Comparison of ENCODE assay signal across 18 cellular contexts in genomic region chr6:5511924-5512323, GRCh38.
A peak's percentile ranks its signal among the peaks of the same experiment; 100 is the strongest.
DNase-seq lines count a peak whose midpoint lies in the region; ATAC-seq and TF ChIP-seq lines count a peak whose summit lies in the region.
"Had no signal": no experiment of that assay in that cellular context is flagged by ENCODE, and none has a peak within 500 bp of the region (broad histone marks: within the 10 kb centered on the region; RNA-seq: fewer than 3 reads in every experiment).

No MANE protein-coding gene starts in this region.

- H3K4me1 Mint-ChIP-seq in HFFc6 (ENCODE audit: low read depth), result peaks cover 32% of the 10 kb centered on the region
- H3K4me1 Mint-ChIP-seq in activated T-helper 17 cell treated with anti-CD3 and anti-CD28 coated beads, Interleukin-2, amount 50 U/mL, for 72 hours, result peaks cover 31% of the 10 kb centered on the region

- H3K36me3 ChIP-seq in uterus, result no peaks in the 10 kb centered on the region
- H3K36me3 ChIP-seq: adrenal gland had no signal

- 0 out of 2 replicates have a peak, but pooled peaks cover 8% of the 10 kb centered on the region for H3K36me3 Mint-ChIP-seq in HFFc6 (ENCODE audit: low read depth)
- no peaks in the 10 kb centered on the region for H3K36me3 Mint-ChIP-seq in activated T-helper 17 cell treated with anti-CD3 and anti-CD28 coated beads, Interleukin-2, amount 50 U/mL, for 72 hours (ENCODE audit: low read depth)

- no peaks in the 10 kb centered on the region; the same call in 1 of the 2 replicates for H3K27me3 Mint-ChIP-seq in HFFc6 (ENCODE audit: insufficient read depth)
- no peaks in the 10 kb centered on the region for H3K27me3 Mint-ChIP-seq in activated T-helper 17 cell treated with anti-CD3 and anti-CD28 coated beads, Interleukin-2, amount 50 U/mL, for 72 hours
- H3K27me3 Mint-ChIP-seq: activated T-cell treated with anti-CD3 and anti-CD28 coated beads, Interleukin-2, amount 50 U/mL, for 24 hours; B cell; IgD-negative memory B cell had no signal

- peak; percentile 69 for DNase-seq in AG08395 (ENCODE audit: low spot score)
- DNase-seq in HFFc6, result peak; percentile 81
- peak; percentile 10 for DNase-seq in foreskin melanocyte
- no peak for DNase-seq in epidermal melanocyte (ENCODE audit: insufficient read length, low spot score)
- DNase-seq in SHP77 (lab: John Stamatoyannopoulos, UW), result no peak
- DNase-seq in uterus, result no peak
- DNase-seq: activated CD4-positive, alpha-beta T cell treated with anti-CD3 and anti-CD28 coated beads for 4 hours; activated T-cell treated with anti-CD3 and anti-CD28 coated beads, Interleukin-2, amount 50 U/mL, for 24 hours; DMS153; islet precursor cell; NCI-H1436; NCI-H510A treated with DMSO at 0.1 percent for 48 hours had no signal

- H3K4me1 ChIP-seq in uterus, result no peaks in the 10 kb centered on the region
- H3K4me1 ChIP-seq: parathyroid adenoma had no signal

- TF ChIP-seq CTCF in HFFc6 (IDR thresholded peaks at IDR 0.05), result no peak
- no peak for TF ChIP-seq CTCF in uterus (IDR thresholded peaks at IDR 0.05)

- H3K9me3 ChIP-seq in uterus, result no peaks in the 10 kb centered on the region
- H3K9me3 ChIP-seq: adrenal gland had no signal

- H3K4me3 ChIP-seq in uterus, result no peak overlapping the region
- H3K4me3 ChIP-seq: adrenal gland had no signal

- peak; percentile 49 for ATAC-seq in activated T-helper 17 cell treated with anti-CD3 and anti-CD28 coated beads, Interleukin-2, amount 50 U/mL, for 72 hours (replicated peaks)
- no peak for ATAC-seq in HG03439 (IDR thresholded peaks at IDR 0.05; ENCODE audit: unreplicated experiment)

- H3K27ac ChIP-seq in uterus, result no peak overlapping the region
- H3K27ac ChIP-seq: adrenal gland, parathyroid adenoma had no signal

- intact Hi-C loops in uterus (cut with DNase I; ENCODE audit: low total_unique reads), result no loop called here

- H3K27ac Mint-ChIP-seq in HFFc6, result peak overlapping the region; percentile 51
- H3K27ac Mint-ChIP-seq in activated T-helper 17 cell treated with anti-CD3 and anti-CD28 coated beads, Interleukin-2, amount 50 U/mL, for 72 hours, result no peak overlapping the region
- H3K27ac Mint-ChIP-seq: activated T-cell treated with anti-CD3 and anti-CD28 coated beads, Interleukin-2, amount 50 U/mL, for 24 hours; B cell; IgD-negative memory B cell had no signal

- H3K9me3 Mint-ChIP-seq in HFFc6, result no peaks in the 10 kb centered on the region
- H3K9me3 Mint-ChIP-seq in activated T-helper 17 cell treated with anti-CD3 and anti-CD28 coated beads, Interleukin-2, amount 50 U/mL, for 72 hours, result no peaks in the 10 kb centered on the region
- H3K9me3 Mint-ChIP-seq: activated T-cell treated with anti-CD3 and anti-CD28 coated beads, Interleukin-2, amount 50 U/mL, for 24 hours; IgD-negative memory B cell had no signal

- no peak for TF ChIP-seq POLR2A in uterus (IDR thresholded peaks at IDR 0.05)

- peak overlapping the region; percentile 39; the same call in 1 of the 2 replicates for H3K4me3 Mint-ChIP-seq in HFFc6
- peak overlapping the region; percentile 23 for H3K4me3 Mint-ChIP-seq in activated T-helper 17 cell treated with anti-CD3 and anti-CD28 coated beads, Interleukin-2, amount 50 U/mL, for 72 hours
- H3K4me3 Mint-ChIP-seq: activated T-cell treated with anti-CD3 and anti-CD28 coated beads, Interleukin-2, amount 50 U/mL, for 24 hours; B cell; IgD-negative memory B cell had no signal

- H3K27me3 ChIP-seq in uterus, result no peaks in the 10 kb centered on the region
- H3K27me3 ChIP-seq: adrenal gland had no signal

Comparison
In these comparisons a context has a peak if more than half of its experiments do, and no peak if none do; other contexts are left out.
1. DNase-seq: peak in AG08395 (single experiment), HFFc6 (single experiment) and foreskin melanocyte (single experiment); none in epidermal melanocyte (single experiment), SHP77 (0 of 2) and uterus (0 of 2).